In the genomic region with DNA sequence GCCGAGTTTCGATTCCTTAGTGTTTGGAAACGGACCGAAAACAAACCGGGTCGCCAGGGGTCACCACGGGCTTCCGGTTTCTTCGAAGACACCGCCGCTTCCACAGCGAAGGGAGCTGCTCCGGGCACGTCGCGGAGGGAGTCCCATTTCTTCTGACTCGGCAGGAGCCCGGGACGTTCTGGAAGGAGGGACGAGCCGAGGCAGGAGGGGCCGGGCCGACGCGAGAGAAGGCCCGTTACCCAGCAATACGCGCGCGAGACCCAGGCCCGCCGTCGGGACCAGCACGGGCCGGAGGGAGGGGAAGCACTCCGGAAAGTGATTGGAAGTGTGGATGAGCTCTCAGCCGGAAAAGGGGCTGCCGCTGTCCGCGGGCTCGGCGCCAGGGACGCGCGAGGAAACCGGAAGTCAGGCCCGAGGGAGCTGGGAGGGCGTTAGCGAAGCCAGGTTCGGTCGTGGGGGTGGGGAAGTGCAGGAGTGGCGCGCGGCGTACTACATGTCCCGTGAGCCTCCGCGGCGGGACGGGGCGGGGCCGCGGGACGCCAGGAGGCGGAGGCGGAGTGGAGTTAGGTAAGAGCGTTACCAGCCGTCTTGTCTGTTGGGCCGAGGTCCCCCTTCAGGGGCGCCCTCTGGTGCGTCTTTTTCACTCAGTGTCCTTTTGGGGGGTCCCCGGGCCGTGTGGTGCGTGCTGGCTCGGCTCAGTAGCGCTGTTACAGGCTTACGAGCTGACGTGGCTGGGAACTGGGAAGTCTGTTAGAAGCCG, we compare ENCODE assay signal across 7 cellular contexts. TPM values are rescaled to one million over a fixed set of nuclear protein-coding genes. Genes with fewer than 3 reads are reported as not detected.
DNase-seq lines count a peak whose midpoint lies in the region; ATAC-seq and TF ChIP-seq lines count a peak whose summit lies in the region.

TSS of gene AZI2 (minus strand) at position 188 of the 760 bp plus-strand sequence. CDS start 8,207 bp downstream, outside the sequence.
TSS of gene ZCWPW2 (plus strand) at position 85 of the 760 bp plus-strand sequence. CDS start 64,348 bp downstream, outside the sequence.

- no peaks in the 10 kb centered on the region for H3K27me3 ChIP-seq in hepatocyte

- peak within 1 kb of the TSS; percentile 69 for H3K4me3 ChIP-seq in astrocyte of the cerebellum (ENCODE audit: low read depth, low read length)
- peak within 1 kb of the TSS; percentile 53 for H3K4me3 ChIP-seq in hepatocyte

- H3K4me2 ChIP-seq in hepatocyte: peak within 1 kb of the TSS; percentile 79

- peaks cover 7% of the 10 kb centered on the region for H3K4me1 ChIP-seq in hepatocyte (ENCODE audit: insufficient read depth)

- DNase-seq in NCI-H187 treated with DMSO at 0.1 percent for 48 hours (lab: John Stamatoyannopoulos, UW) (peak; percentile 54), T-helper 22 cell (ENCODE audit: low read depth) (peak; percentile 82), astrocyte of the cerebellum (ENCODE audit: low read depth) (peak; percentile 92), hepatocyte (ENCODE audit: low spot score) (peak; percentile 99), retina (peak; percentile 99)

- H3K9me2 ChIP-seq in hepatocyte (replicated peaks; ENCODE audit: insufficient read depth): no peaks in the 10 kb centered on the region

- WGBS in hepatocyte (ENCODE audit: low lambda C conversion rate, missing lambda C conversion rate): under 1% methylated on average over 52 of the region's 79 CpGs

- TF ChIP-seq CTCF in astrocyte of the cerebellum (IDR thresholded peaks at IDR 0.05; ENCODE audit: low read depth, low read length, missing control alignments) (peak; percentile 32), hepatocyte (IDR thresholded peaks at IDR 0.05; ENCODE audit: poor library complexity) (peak; percentile 39)

- H4K20me1 ChIP-seq in hepatocyte (ENCODE audit: insufficient read depth, poor library complexity, severe bottlenecking): peaks cover 8% of the 10 kb centered on the region

- H3K27ac ChIP-seq in hepatocyte: peak within 1 kb of the TSS; percentile 99

- no peaks in the 10 kb centered on the region for H3K36me3 ChIP-seq in hepatocyte (replicated peaks; ENCODE audit: insufficient read depth, low read depth)

- ATAC-seq in GM18502 (IDR thresholded peaks at IDR 0.05; ENCODE audit: poor library complexity, unreplicated experiment) (peak; percentile 91), HG02970 (IDR thresholded peaks at IDR 0.05; ENCODE audit: low FRiP score, unreplicated experiment) (peak; percentile 94)

- peaks cover 5% of the 10 kb centered on the region for H3K9me3 ChIP-seq in hepatocyte (ENCODE audit: low read depth)

- peak within 1 kb of the TSS; percentile 80 for H2AFZ ChIP-seq in hepatocyte

- peaks cover 60% of the 10 kb centered on the region for H3K79me2 ChIP-seq in hepatocyte

- in situ Hi-C loops in astrocyte of the cerebellum (cut with HindIII; ENCODE audit: low sequenced_read_pairs): loop anchor here (10.0 kb wide), 1 partner anchor 624 kb away; the partner anchor contains the start of gene EOMES

RNA-seq across cellular contexts. Expression of gene AZI2, which starts in this region (rescaled TPM):
- total RNA-seq in hepatocyte: 55.3 and 59.5 TPM in 2 replicates
- 45.4 and 55.3 TPM in 2 replicates for polyA plus RNA-seq in hepatocyte

RNA-seq across cellular contexts. Expression of gene ZCWPW2, which starts in this region (rescaled TPM):
- total RNA-seq in hepatocyte: 0.52 and 0.77 TPM in 2 replicates
- polyA plus RNA-seq in hepatocyte: 1.6 and 1.8 TPM in 2 replicates

Comparison
In these comparisons a context has a peak if more than half of its experiments do, and no peak if none do; other contexts are left out.
1. Peak in every context shown above with its lines: DNase-seq, ATAC-seq, H3K4me3 ChIP-seq and H3K27ac ChIP-seq.